ENCODE assay signal across 8 cellular contexts in the genomic region with DNA sequence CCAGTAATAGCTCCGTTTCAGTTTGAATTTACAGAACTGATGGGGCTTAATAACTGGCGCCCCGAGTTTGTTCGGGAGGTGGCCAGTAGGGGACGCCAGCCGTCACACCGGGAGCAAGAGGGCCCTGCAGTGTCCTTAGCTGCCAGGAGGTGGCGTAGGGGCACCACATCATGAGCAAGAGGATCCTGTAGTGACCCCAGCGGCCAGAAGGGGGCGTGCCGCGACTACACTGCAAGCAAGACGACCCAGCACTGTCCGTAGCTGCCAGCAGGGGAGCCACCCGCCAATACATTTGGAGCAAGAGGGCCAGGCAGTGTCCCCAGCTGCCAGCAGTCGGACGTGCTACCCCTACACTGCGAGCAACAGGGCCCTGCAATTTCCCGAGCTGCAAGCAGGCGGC.
DNase-seq lines count a peak whose midpoint lies in the region; ATAC-seq lines count a peak whose summit lies in the region.

No MANE protein-coding gene starts in this region.

- intact Hi-C loops in left ventricle myocardium superior (cut with micrococcal nuclease), result no loop called here

- ATAC-seq in left ventricle myocardium superior (peak; percentile 73), GM19395 (IDR thresholded peaks at IDR 0.05; ENCODE audit: unreplicated experiment) (no peak), GM18511 (IDR thresholded peaks at IDR 0.05; ENCODE audit: unreplicated experiment) (no peak)

- DNase-seq in CD1c-positive myeloid dendritic cell (ENCODE audit: extremely low spot score) (peak; percentile 51), M059J (ENCODE audit: low read depth) (peak; percentile 42), left ventricle myocardium superior (peak; percentile 83), anterior cingulate cortex (lab: John Stamatoyannopoulos, UW) (no peak)
- DNase-seq in activated T-helper 9 cell treated with anti-CD3 and anti-CD28 coated beads, Interleukin-2, amount 50 U/mL, for 16 hours (ENCODE audit: low read depth), result peak; percentile 29
- peak; percentile 64 to 65 for DNase-seq in stimulated activated CD4-positive, alpha-beta T cell treated with anti-CD3 and anti-CD28 coated beads, Interleukin-2, amount 100 ng/mL, for 48 hours

Comparison
In these comparisons a context has a peak if more than half of its experiments do, and no peak if none do; other contexts are left out.
1. DNase-seq: peak in CD1c-positive myeloid dendritic cell (single experiment), M059J (single experiment), activated T-helper 9 cell treated with anti-CD3 and anti-CD28 coated beads, Interleukin-2, amount 50 U/mL, for 16 hours (single experiment), left ventricle myocardium superior (single experiment) and stimulated activated CD4-positive, alpha-beta T cell treated with anti-CD3 and anti-CD28 coated beads, Interleukin-2, amount 100 ng/mL, for 48 hours (2 of 2); none in anterior cingulate cortex (0 of 58).